ENCODE assay signal across 9 cellular contexts in the genomic region with DNA sequence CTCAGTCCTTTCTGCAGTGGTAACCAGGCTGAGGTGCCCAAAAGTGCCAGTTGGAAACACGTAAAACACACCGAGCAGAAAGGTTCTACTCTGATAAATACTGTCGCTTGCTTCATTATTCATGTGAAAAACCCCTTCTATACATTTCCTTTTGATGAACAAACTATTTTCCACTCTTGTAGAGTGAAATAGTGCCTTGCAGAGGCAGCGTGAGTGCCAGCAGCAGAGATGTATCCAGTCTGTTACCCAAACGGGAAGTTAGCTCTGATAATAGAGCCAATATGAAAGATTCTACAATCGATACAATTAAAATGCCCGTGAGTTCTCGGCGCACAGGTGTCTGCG. TPM values are rescaled to one million over a fixed set of nuclear protein-coding genes. Genes with fewer than 3 reads are reported as not detected.
A peak's percentile ranks its signal among the peaks of the same experiment; 100 is the strongest.
DNase-seq lines count a peak whose midpoint lies in the region; ATAC-seq and TF ChIP-seq lines count a peak whose summit lies in the region.
"Had no signal": no experiment of that assay in that cellular context is flagged by ENCODE, and none has a peak within 500 bp of the region (broad histone marks: within the 10 kb centered on the region; RNA-seq: fewer than 3 reads in every experiment).

No MANE protein-coding gene starts in this region.

- H3K36me3 ChIP-seq in cardiac muscle cell (no peaks in the 10 kb centered on the region), mesodermal cell (ENCODE audit: control insufficient read depth, insufficient read depth, low read length) (peaks cover 7% of the 10 kb centered on the region), upper lobe of left lung (no peaks in the 10 kb centered on the region)

- H3K9me3 Mint-ChIP-seq in MCF 10A (ENCODE audit: unreplicated experiment): no peaks in the 10 kb centered on the region

- POLR2A ChIA-PET in MCF 10A (lab: Yijun Ruan, JAX): interaction anchor here (1.5 kb wide), 1 partner anchor 35 kb away, joined by 7 read pairs; the partner anchor contains the start of gene TPD52L2

- no TSS peak for BruUV-seq in MCF 10A (replicated peaks; lab: Mats Ljungman, UMichigan)

- peak overlapping the region; percentile 62 for H3K4me3 Mint-ChIP-seq in MCF 10A (ENCODE audit: unreplicated experiment)

- no peaks in the 10 kb centered on the region for H3K9me3 ChIP-seq in cardiac muscle cell (ENCODE audit: low read depth)
- H3K9me3 ChIP-seq in mesodermal cell (ENCODE audit: control insufficient read depth, low read length): no peaks in the 10 kb centered on the region
- no peaks in the 10 kb centered on the region for H3K9me3 ChIP-seq in upper lobe of left lung

- no peaks in the 10 kb centered on the region for H3K27me3 ChIP-seq in cardiac muscle cell
- no peaks in the 10 kb centered on the region for H3K27me3 ChIP-seq in upper lobe of left lung

- H3K27me3 Mint-ChIP-seq in MCF 10A (ENCODE audit: insufficient read depth, unreplicated experiment): peaks cover 19% of the 10 kb centered on the region

- H3K4me3 ChIP-seq in cardiac muscle cell: peak overlapping the region; percentile 99
- peak overlapping the region; percentile 64 for H3K4me3 ChIP-seq in mesodermal cell (ENCODE audit: extremely low read depth, insufficient read depth, low read length, poor library complexity, severe bottlenecking)
- H3K4me3 ChIP-seq in upper lobe of left lung: peak overlapping the region; percentile 55 to 86 (median 82)

- DNase-seq in cardiac muscle cell (ENCODE audit: low read depth in 1 of 2, low spot score in 1 of 2) (no peak), left ventricle myocardium superior (no peak), MCF 10A (ENCODE audit: unreplicated experiment) (no peak), upper lobe of left lung (no peak), iPS-NIHi11 (ENCODE audit: low spot score) (no peak)
- DNase-seq: DND-41 had no signal

- no peaks in the 10 kb centered on the region for H3K4me1 Mint-ChIP-seq in MCF 10A (ENCODE audit: insufficient read depth, unreplicated experiment)

- no peak for TF ChIP-seq POLR2A in upper lobe of left lung (IDR thresholded peaks at IDR 0.05)

- ATAC-seq in left ventricle myocardium superior (no peak), upper lobe of left lung (ENCODE audit: low FRiP score in 2 of 2) (no peak), GM21526 (IDR thresholded peaks at IDR 0.05; ENCODE audit: low FRiP score, unreplicated experiment) (no peak), GM21367 (IDR thresholded peaks at IDR 0.05; ENCODE audit: unreplicated experiment) (no peak)

- no peak for TF ChIP-seq CTCF in cardiac muscle cell (IDR thresholded peaks at IDR 0.05; ENCODE audit: low read depth, low read length)
- no peak for TF ChIP-seq CTCF in MCF 10A (IDR thresholded peaks at IDR 0.05; ENCODE audit: unreplicated experiment)
- no peak for TF ChIP-seq CTCF in upper lobe of left lung (IDR thresholded peaks at IDR 0.05)

- H3K27ac Mint-ChIP-seq in MCF 10A (ENCODE audit: low read depth, unreplicated experiment): no peak overlapping the region

- H3K4me1 ChIP-seq in cardiac muscle cell (ENCODE audit: low read depth) (peaks cover 33% of the 10 kb centered on the region), mesodermal cell (ENCODE audit: control insufficient read depth, insufficient read depth, low read length, poor library complexity, severe bottlenecking) (peaks cover 39% of the 10 kb centered on the region), upper lobe of left lung (peaks cover 26 to 53% (median 40%) of the 10 kb centered on the region in 4 donors)

- WGBS in mesodermal cell (ENCODE audit: insufficient coverage in 2 of 2), 2 experiments: 17% methylated on average over 5 of the region's 10 CpGs; no CpG with 5 or more reads in 1 of the 2 experiments
- 13 to 14% methylated on average over 10 of the region's 10 CpGs for WGBS in upper lobe of left lung, 2 donors

- TF ChIP-seq EP300 in upper lobe of left lung (IDR thresholded peaks at IDR 0.05): no peak

- intact Hi-C loops in left ventricle myocardium superior (cut with micrococcal nuclease): no loop called here
- intact Hi-C loops in MCF 10A (cut with micrococcal nuclease): no loop called here

- H3K36me3 Mint-ChIP-seq in MCF 10A (ENCODE audit: insufficient read depth, unreplicated experiment): no peaks in the 10 kb centered on the region

- H3K27ac ChIP-seq in cardiac muscle cell: peak overlapping the region; percentile 2
- H3K27ac ChIP-seq in mesodermal cell (ENCODE audit: low read depth, low read length, severe bottlenecking): no peak overlapping the region
- H3K27ac ChIP-seq in upper lobe of left lung: peak overlapping the region in 3 of 4 donors; percentile 75 to 89 (median 84)

- CTCF ChIA-PET in MCF 10A (lab: Yijun Ruan, JAX): no interaction called here

RNA-seq across cellular contexts. Expression of gene ZBTB46, which starts 1.5 kb away (rescaled TPM):
- total RNA-seq in cardiac muscle cell (43.1 and 53.4 TPM in 2 replicates), left ventricle myocardium superior (13.1 TPM), MCF 10A (2022) (0.63 and 0.71 TPM in 2 replicates), upper lobe of left lung (10 to 100 TPM in 4 of 6 donors, 1 to 10 TPM in 2; 7.6 to 25.3 (median 11.6) TPM)
- 24.1 and 24.5 TPM in 2 replicates for polyA plus RNA-seq in cardiac muscle cell
- 18.5 TPM for polyA plus RNA-seq in mesodermal cell (2013, experiment 1 of 2)
- 15.9 TPM for polyA plus RNA-seq in mesodermal cell (2013, experiment 2 of 2)

RNA-seq across cellular contexts. Expression of gene ABHD16B, which starts 31.7 kb away (rescaled TPM):
- total RNA-seq in cardiac muscle cell: not detected in 2 replicates
- polyA plus RNA-seq in cardiac muscle cell: 3.4 and 4.6 TPM in 2 replicates
- not detected for total RNA-seq in left ventricle myocardium superior
- not detected in 2 replicates for total RNA-seq in MCF 10A (2022)
- polyA plus RNA-seq in mesodermal cell (2013, experiment 1 of 2): not detected
- not detected for polyA plus RNA-seq in mesodermal cell (2013, experiment 2 of 2)
- total RNA-seq in upper lobe of left lung: under 1 TPM in 1 of 6 donors, not detected in 5; 0.23 TPM

RNA-seq across cellular contexts. Expression of gene TPD52L2, which starts 35.5 kb away (rescaled TPM):
- 103 and 105 TPM in 2 replicates for total RNA-seq in cardiac muscle cell
- polyA plus RNA-seq in cardiac muscle cell: 114 and 121 TPM in 2 replicates
- total RNA-seq in left ventricle myocardium superior: 78.0 TPM
- total RNA-seq in MCF 10A (2022): 174 and 175 TPM in 2 replicates
- polyA plus RNA-seq in mesodermal cell (2013, experiment 1 of 2): 103 TPM
- 100 TPM for polyA plus RNA-seq in mesodermal cell (2013, experiment 2 of 2)
- 100 to 1,000 TPM in 1 of 6 donors, 10 to 100 TPM in 5; 64.2 to 103 (median 79.4) TPM for total RNA-seq in upper lobe of left lung
